Comparison of ENCODE assay signal across 18 cellular contexts in the genomic region with DNA sequence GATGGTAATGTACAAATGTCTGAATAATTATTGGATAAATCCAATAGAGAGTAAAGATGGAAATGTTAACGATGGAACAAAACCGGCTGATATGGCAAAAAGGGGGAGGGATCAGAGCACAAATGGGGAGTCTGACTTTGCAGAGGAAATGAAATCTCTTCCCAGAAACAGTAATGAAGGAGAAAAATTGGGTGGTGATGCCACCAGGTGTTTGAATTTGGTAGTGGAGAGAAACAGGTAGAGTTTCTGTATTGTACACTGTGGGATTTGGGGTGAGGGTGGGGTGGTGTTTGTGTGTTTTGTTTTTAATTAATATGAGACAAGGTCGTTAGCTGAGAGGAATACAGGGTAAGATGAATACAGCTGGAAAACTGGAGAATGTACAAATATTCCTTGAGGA. TPM values are rescaled to one million over a fixed set of nuclear protein-coding genes. Genes with fewer than 3 reads are reported as not detected.
DNase-seq lines count a peak whose midpoint lies in the region; ATAC-seq, FAIRE-seq and TF ChIP-seq lines count a peak whose summit lies in the region.
"Had no signal": no experiment of that assay in that cellular context is flagged by ENCODE, and none has a peak within 500 bp of the region (broad histone marks: within the 10 kb centered on the region; RNA-seq: fewer than 3 reads in every experiment).

No MANE protein-coding gene starts in this region.

- H3K27ac Mint-ChIP-seq in nephron progenitor cell = no peak overlapping the region
- H3K27ac Mint-ChIP-seq: activated CD4-positive, alpha-beta memory T cell treated with anti-CD3 and anti-CD28 coated beads, Interleukin-2, amount 10 ng/mL, durations not matched to agents 7 days and 5 days; CD4-positive, CD25-positive, alpha-beta regulatory T cell; stimulated activated memory B cell treated with anti-CD40 and anti-IgM and Interleukin-4, amounts not matched to agents 10 μg/mL and 1 μg/mL and 100 μg/mL, for 72 hours; T-helper 17 cell had no signal

- H3K36me3 ChIP-seq in esophagus muscularis mucosa = no peaks in the 10 kb centered on the region
- H3K36me3 ChIP-seq: heart left ventricle had no signal

- no peak for TF ChIP-seq EP300 in esophagus muscularis mucosa (IDR thresholded peaks at IDR 0.05)

- no peaks in the 10 kb centered on the region for H3K36me3 Mint-ChIP-seq in nephron progenitor cell (ENCODE audit: low read depth)
- H3K36me3 Mint-ChIP-seq: CD4-positive, CD25-positive, alpha-beta regulatory T cell; stimulated activated memory B cell treated with anti-CD40 and anti-IgM and Interleukin-4, amounts not matched to agents 10 μg/mL and 1 μg/mL and 100 μg/mL, for 72 hours had no signal

- TF ChIP-seq POLR2A in H54 (IDR thresholded peaks at IDR 0.05; ENCODE audit: low read depth, low read length) = no peak
- TF ChIP-seq POLR2A in esophagus muscularis mucosa (IDR thresholded peaks at IDR 0.05; ENCODE audit: low read depth) = no peak

- H3K27me3 ChIP-seq in AG04450 (ENCODE audit: control insufficient read depth, insufficient read depth, low read length) (no peaks in the 10 kb centered on the region), esophagus muscularis mucosa (no peaks in the 10 kb centered on the region)
- H3K27me3 ChIP-seq: heart left ventricle had no signal

- peaks cover 2% of the 10 kb centered on the region for H3K27me3 Mint-ChIP-seq in nephron progenitor cell (ENCODE audit: low read depth, poor library complexity)
- H3K27me3 Mint-ChIP-seq: activated CD4-positive, alpha-beta memory T cell treated with anti-CD3 and anti-CD28 coated beads, Interleukin-2, amount 10 ng/mL, durations not matched to agents 7 days and 5 days had no signal

- no peaks in the 10 kb centered on the region for H3K9me3 ChIP-seq in AG04450 (ENCODE audit: control insufficient read depth, insufficient read depth, low read length)
- no peaks in the 10 kb centered on the region for H3K9me3 ChIP-seq in esophagus muscularis mucosa

- no peaks in the 10 kb centered on the region for H3K4me1 Mint-ChIP-seq in nephron progenitor cell

- H3K4me3 ChIP-seq in AG04450 (ENCODE audit: low read depth, low read length) (no peak overlapping the region), fibroblast of the aortic adventitia (ENCODE audit: low read depth, low read length) (no peak overlapping the region), esophagus muscularis mucosa (no peak overlapping the region)
- H3K4me3 ChIP-seq: coronary artery, heart left ventricle, lung had no signal

- WGBS in esophagus muscularis mucosa = 48% methylated on average over 3 of the region's 3 CpGs

- DNase-seq in AG04450 (ENCODE audit: low read depth, low spot score) = no peak
- peak; percentile 19 for DNase-seq in H54 (ENCODE audit: insufficient read length, low spot score)
- peak; percentile 44 for DNase-seq in RWPE1 (ENCODE audit: low spot score)
- peak; percentile 17 for DNase-seq in fibroblast of the aortic adventitia (ENCODE audit: low read depth)
- no peak for DNase-seq in nephron progenitor cell
- DNase-seq in sciatic nerve (ENCODE audit: low spot score) = no peak
- no peak for DNase-seq in esophagus muscularis mucosa (ENCODE audit: extremely low spot score)
- no peak for DNase-seq in activated gamma-delta T cell treated with Interleukin-2 at 50 U/mL for 16 hours
- DNase-seq: activated CD4-positive, alpha-beta memory T cell treated with anti-CD3 and anti-CD28 coated beads, Interleukin-2, amount 10 ng/mL, durations not matched to agents 7 days and 5 days; GOT3; heart left ventricle; NCI-H2029; stimulated activated CD4-positive, alpha-beta T cell treated with anti-CD3 and anti-CD28 coated beads, Interleukin-2, amount 100 ng/mL, for 24 hours; T-helper 17 cell had no signal

- POLR2A ChIA-PET in AG04450 (lab: Yijun Ruan, JAX) = no interaction called here
- POLR2A ChIA-PET in RWPE1 (lab: Yijun Ruan, JAX; ENCODE audit: low non-redundant PET) = no interaction called here

- no peak for ATAC-seq in sciatic nerve
- ATAC-seq: heart left ventricle; stimulated activated memory B cell treated with anti-CD40 and anti-IgM and Interleukin-4, amounts not matched to agents 10 μg/mL and 1 μg/mL and 100 μg/mL, for 72 hours; T-helper 17 cell had no signal

- no peak overlapping the region for H3K4me3 Mint-ChIP-seq in nephron progenitor cell
- H3K4me3 Mint-ChIP-seq: activated CD4-positive, alpha-beta memory T cell treated with anti-CD3 and anti-CD28 coated beads, Interleukin-2, amount 10 ng/mL, durations not matched to agents 7 days and 5 days; CD4-positive, CD25-positive, alpha-beta regulatory T cell; stimulated activated memory B cell treated with anti-CD40 and anti-IgM and Interleukin-4, amounts not matched to agents 10 μg/mL and 1 μg/mL and 100 μg/mL, for 72 hours; T-helper 17 cell had no signal

- TF ChIP-seq CTCF in AG04450 (IDR thresholded peaks at IDR 0.05; ENCODE audit: low read depth, low read length) = peak; percentile 29; the same call in 1 of the 2 replicates
- TF ChIP-seq CTCF in RWPE1 (conservative IDR thresholded peaks at IDR 0.05; ENCODE audit: low read depth) = no peak; the same call in 1 of the 2 replicates
- TF ChIP-seq CTCF in fibroblast of the aortic adventitia (IDR thresholded peaks at IDR 0.05; ENCODE audit: insufficient read depth, low read length) = peak; percentile 28
- TF ChIP-seq CTCF in nephron progenitor cell (IDR thresholded peaks at IDR 0.05) = no peak
- TF ChIP-seq CTCF in esophagus muscularis mucosa (IDR thresholded peaks at IDR 0.05) = no peak

- H3K4me1 ChIP-seq in esophagus muscularis mucosa = no peaks in the 10 kb centered on the region
- H3K4me1 ChIP-seq: heart left ventricle had no signal

- H3K27ac ChIP-seq in AG04450 (ENCODE audit: low read depth, low read length) = no peak overlapping the region
- no peak overlapping the region for H3K27ac ChIP-seq in RWPE1
- no peak overlapping the region for H3K27ac ChIP-seq in esophagus muscularis mucosa (replicated peaks in 1 of 4)
- H3K27ac ChIP-seq: coronary artery, heart left ventricle had no signal

- H3K9me3 Mint-ChIP-seq in nephron progenitor cell = peaks cover 3% of the 10 kb centered on the region
- H3K9me3 Mint-ChIP-seq: activated CD4-positive, alpha-beta memory T cell treated with anti-CD3 and anti-CD28 coated beads, Interleukin-2, amount 10 ng/mL, durations not matched to agents 7 days and 5 days; stimulated activated memory B cell treated with anti-CD40 and anti-IgM and Interleukin-4, amounts not matched to agents 10 μg/mL and 1 μg/mL and 100 μg/mL, for 72 hours had no signal

- CTCF ChIA-PET in AG04450 (lab: Charles Lee) = no interaction called here
- CTCF ChIA-PET in RWPE1 (lab: Yijun Ruan, JAX) = no interaction called here

- FAIRE-seq in H54 (lab: Jason Lieb, UNC) = no peak

- intact Hi-C loops in sciatic nerve (cut with DNase I) (no loop called here), esophagus muscularis mucosa (cut with DNase I) (no loop called here)

RNA-seq across cellular contexts. Expression of a gene that starts 20.4 kb away (rescaled TPM):
- 0.27 and 0.35 TPM in 2 replicates for polyA plus RNA-seq in AG04450 (2011; rRNA removed)
- polyA minus RNA-seq in AG04450 (2011; rRNA and poly(A)+ RNA removed) = 0.41 and 0.70 TPM in 2 replicates
- total RNA-seq in fibroblast of the aortic adventitia (ENCODE audit: low replicate concordance) (3.1 TPM in 1 of 2 replicates, not detected in the other), sciatic nerve (0.22 TPM), esophagus muscularis mucosa (under 1 TPM in 1 of 4 donors, not detected in 3; 0.17 TPM)
- total RNA-seq: CD4-positive, CD25-positive, alpha-beta regulatory T cell had no signal
- polyA plus RNA-seq: CD4-positive, CD25-positive, alpha-beta regulatory T cell had no signal

Comparison
In these comparisons a context has a peak if more than half of its experiments do, and no peak if none do; other contexts are left out.
1. DNase-seq: peak in H54 (single experiment), RWPE1 (single experiment) and fibroblast of the aortic adventitia (single experiment); none in AG04450 (single experiment), nephron progenitor cell (single experiment), sciatic nerve (single experiment), esophagus muscularis mucosa (single experiment) and activated gamma-delta T cell treated with Interleukin-2 at 50 U/mL for 16 hours (single experiment).
2. CTCF ChIP-seq: peak in AG04450 (single experiment) and fibroblast of the aortic adventitia (single experiment); none in RWPE1 (single experiment), nephron progenitor cell (single experiment) and esophagus muscularis mucosa (0 of 3).